Comparison of ENCODE assay signal across 14 cellular contexts in genomic region chr1:243409284-243409683, GRCh38.
DNase-seq lines count a peak whose midpoint lies in the region; ATAC-seq, FAIRE-seq and TF ChIP-seq lines count a peak whose summit lies in the region.
"Had no signal": no experiment of that assay in that cellular context is flagged by ENCODE, and none has a peak within 500 bp of the region (broad histone marks: within the 10 kb centered on the region; RNA-seq: fewer than 3 reads in every experiment).

No MANE protein-coding gene starts in this region.

- no peaks in the 10 kb centered on the region for H3K27me3 Mint-ChIP-seq in CD4-positive, alpha-beta memory T cell
- H3K27me3 Mint-ChIP-seq: activated naive CD8-positive, alpha-beta T cell treated with anti-CD3 and anti-CD28 coated beads, Interleukin-2, amount 10 ng/mL, durations not matched to agents 7 days and 5 days had no signal

- DNase-seq in GM10248 (ENCODE audit: extremely low spot score) (no peak), NCI-H524 treated with DMSO at 0.1 percent for 48 hours (lab: John Stamatoyannopoulos, UW) (peak; percentile 20), endothelial cell of umbilical vein (ENCODE audit: low read depth, low spot score) (peak; percentile 56), NCI-H128 (lab: John Stamatoyannopoulos, UW; ENCODE audit: unreplicated experiment) (no peak), ovary (no peak)
- no peak for DNase-seq in CD4-positive, alpha-beta memory T cell
- DNase-seq: activated naive CD8-positive, alpha-beta T cell treated with anti-CD3 and anti-CD28 coated beads, Interleukin-2, amount 10 ng/mL, durations not matched to agents 7 days and 5 days; GOT3; mammary epithelial cell; NCI-H1436 treated with DMSO at 0.1 percent for 48 hours; SIG-M5 had no signal

- TF ChIP-seq POLR2A in endothelial cell of umbilical vein (IDR thresholded peaks at IDR 0.05; ENCODE audit: low read depth, low read length) (no peak), ovary (IDR thresholded peaks at IDR 0.05) (no peak)

- intact Hi-C loops in endothelial cell of umbilical vein (cut with micrococcal nuclease) (loop anchor here (1.0 kb wide), 2 partner anchors 64 to 864 kb away; no protein-coding TSS in a partner anchor), ovary (cut with DNase I) (no loop called here)
- intact Hi-C loops in CD4-positive, alpha-beta memory T cell (cut with micrococcal nuclease): no loop called here

- no peaks in the 10 kb centered on the region for H3K9me3 Mint-ChIP-seq in CD4-positive, alpha-beta memory T cell
- H3K9me3 Mint-ChIP-seq: activated naive CD8-positive, alpha-beta T cell treated with anti-CD3 and anti-CD28 coated beads, Interleukin-2, amount 10 ng/mL, durations not matched to agents 7 days and 5 days had no signal

- WGBS in ovary, 3 donors: 96 to 97% (median 96%) methylated on average over 2 of the region's 2 CpGs

- FAIRE-seq in endothelial cell of umbilical vein (lab: Jason Lieb, UNC): no peak

- no peak overlapping the region for H3K4me2 ChIP-seq in endothelial cell of umbilical vein (ENCODE audit: insufficient read depth, low read length)

- H4K20me1 ChIP-seq in endothelial cell of umbilical vein (replicated peaks; ENCODE audit: control insufficient read depth, extremely low read depth, insufficient read depth, low read length): no peaks in the 10 kb centered on the region
- H4K20me1 ChIP-seq: BLaER1 treated with 17β-estradiol and CSF1 and Interleukin-3, amounts not matched to agents 10 nM and 100 nM had no signal

- no peak overlapping the region for H3K4me3 Mint-ChIP-seq in CD4-positive, alpha-beta memory T cell
- H3K4me3 Mint-ChIP-seq: activated naive CD8-positive, alpha-beta T cell treated with anti-CD3 and anti-CD28 coated beads, Interleukin-2, amount 10 ng/mL, durations not matched to agents 7 days and 5 days had no signal

- H3K36me3 ChIP-seq in endothelial cell of umbilical vein (ENCODE audit: control insufficient read depth in 2 of 2, extremely low read depth in 1 of 2, insufficient read depth in 2 of 2, low read length in 2 of 2): no peaks in the 10 kb centered on the region
- no peaks in the 10 kb centered on the region for H3K36me3 ChIP-seq in CD4-positive, alpha-beta memory T cell (ENCODE audit: insufficient read depth, low read length)
- H3K36me3 ChIP-seq in ovary: no peaks in the 10 kb centered on the region

- H3K27ac ChIP-seq in 22Rv1: no peak overlapping the region
- no peak overlapping the region for H3K27ac ChIP-seq in endothelial cell of umbilical vein (ENCODE audit: insufficient read depth, low read depth, low read length)
- H3K27ac ChIP-seq in CD4-positive, alpha-beta memory T cell (ENCODE audit: low read depth, low read length): no peak overlapping the region
- H3K27ac ChIP-seq in ovary: no peak overlapping the region
- H3K27ac ChIP-seq: BLaER1 treated with 17β-estradiol and CSF1 and Interleukin-3, amounts not matched to agents 10 nM and 100 nM had no signal

- no peak overlapping the region for H3K4me3 ChIP-seq in endothelial cell of umbilical vein (replicated peaks in 1 of 3; ENCODE audit: insufficient read depth in 1 of 3, low read depth in 1 of 3, low read length in 3 of 3)
- H3K4me3 ChIP-seq in CD4-positive, alpha-beta memory T cell (ENCODE audit: low read length in 2 of 2): no peak overlapping the region
- H3K4me3 ChIP-seq in ovary: no peak overlapping the region
- H3K4me3 ChIP-seq: BLaER1 treated with 17β-estradiol and CSF1 and Interleukin-3, amounts not matched to agents 10 nM and 100 nM had no signal

- CTCF ChIA-PET in GM10248 (lab: Yijun Ruan, JAX) (interaction anchor here (1.0 to 2.8 kb wide), 4 partner anchors 9 to 67 kb away, joined by 3 to 12 read pairs (median 8); no protein-coding TSS in a partner anchor), endothelial cell of umbilical vein (lab: Charles Lee) (interaction anchor here (0.7 to 5.8 kb wide), 12 partner anchors 8 to 954 kb away, joined by 3 to 92 read pairs (median 4); no protein-coding TSS in a partner anchor)
- CTCF ChIA-PET in CD4-positive, alpha-beta memory T cell (lab: Charles Lee; ENCODE audit: partially characterized antibody): no interaction called here

- peaks cover 5 to 15% (median 7%) of the 10 kb centered on the region in 4 donors for H3K4me1 Mint-ChIP-seq in CD4-positive, alpha-beta memory T cell

- H3K36me3 Mint-ChIP-seq in CD4-positive, alpha-beta memory T cell: peaks cover 1 to 12% of the 10 kb centered on the region in 2 donors

- no peak overlapping the region for H2AFZ ChIP-seq in endothelial cell of umbilical vein (ENCODE audit: low read depth, low read length)

- no peak for TF ChIP-seq EP300 in ovary (IDR thresholded peaks at IDR 0.05)

- TF ChIP-seq CTCF in 22Rv1 (IDR thresholded peaks at IDR 0.05) (peak; percentile 64), GM10248 (IDR thresholded peaks at IDR 0.05; ENCODE audit: control extremely low read depth, extremely low read depth, low read depth, missing control alignments) (peak; percentile 35), endothelial cell of umbilical vein (IDR thresholded peaks at IDR 0.05; ENCODE audit: extremely low read depth in 1 of 2, insufficient read depth in 1 of 2, low read depth in 1 of 2, low read length in 2 of 2) (peak; percentile 23 to 39), ovary (IDR thresholded peaks at IDR 0.05) (no peak)

- no peak overlapping the region for H3K27ac Mint-ChIP-seq in CD4-positive, alpha-beta memory T cell
- H3K27ac Mint-ChIP-seq: activated naive CD8-positive, alpha-beta T cell treated with anti-CD3 and anti-CD28 coated beads, Interleukin-2, amount 10 ng/mL, durations not matched to agents 7 days and 5 days had no signal

- H3K9me3 ChIP-seq in endothelial cell of umbilical vein (replicated peaks; ENCODE audit: control insufficient read depth, insufficient read depth, low read length) (no peaks in the 10 kb centered on the region), ovary (no peaks in the 10 kb centered on the region)
- no peaks in the 10 kb centered on the region for H3K9me3 ChIP-seq in CD4-positive, alpha-beta memory T cell (ENCODE audit: control insufficient read depth in 1 of 2, low read length in 2 of 2)
- H3K9me3 ChIP-seq: BLaER1 treated with 17β-estradiol and CSF1 and Interleukin-3, amounts not matched to agents 10 nM and 100 nM had no signal

- no peak overlapping the region for H3K9ac ChIP-seq in endothelial cell of umbilical vein (replicated peaks; ENCODE audit: extremely low read depth, insufficient read depth, low read length)
- H3K9ac ChIP-seq: BLaER1 treated with 17β-estradiol and CSF1 and Interleukin-3, amounts not matched to agents 10 nM and 100 nM had no signal

- no TSS peak for BruUV-seq in endothelial cell of umbilical vein (replicated peaks; lab: Mats Ljungman, UMichigan)

- no peaks in the 10 kb centered on the region for H3K27me3 ChIP-seq in endothelial cell of umbilical vein (ENCODE audit: control insufficient read depth in 2 of 2, insufficient read depth in 2 of 2, low read length in 2 of 2)
- no peaks in the 10 kb centered on the region for H3K27me3 ChIP-seq in CD4-positive, alpha-beta memory T cell (ENCODE audit: insufficient read depth, low read length)
- no peaks in the 10 kb centered on the region for H3K27me3 ChIP-seq in ovary
- H3K27me3 ChIP-seq: BLaER1 treated with 17β-estradiol and CSF1 and Interleukin-3, amounts not matched to agents 10 nM and 100 nM had no signal

- no peaks in the 10 kb centered on the region for H3K9me1 ChIP-seq in endothelial cell of umbilical vein (replicated peaks; ENCODE audit: control insufficient read depth, extremely low read depth, insufficient read depth, low read length)

- POLR2A ChIA-PET in GM10248 (lab: Yijun Ruan, JAX) (no interaction called here), endothelial cell of umbilical vein (lab: Charles Lee) (no interaction called here)
- POLR2A ChIA-PET in CD4-positive, alpha-beta memory T cell (lab: Charles Lee; ENCODE audit: partially characterized antibody): interaction anchor here (1.3 kb wide), 1 partner anchor 12 kb away, joined by 3 read pairs; no protein-coding TSS in a partner anchor

- H3K79me2 ChIP-seq in endothelial cell of umbilical vein (ENCODE audit: control insufficient read depth, insufficient read depth, low read length): no peaks in the 10 kb centered on the region

- no peak for ATAC-seq in GM19452 (IDR thresholded peaks at IDR 0.05; ENCODE audit: unreplicated experiment)

- H3K4me1 ChIP-seq in endothelial cell of umbilical vein (ENCODE audit: control insufficient read depth, extremely low read depth, insufficient read depth, low read length) (peaks cover 19% of the 10 kb centered on the region), ovary (ENCODE audit: insufficient read depth) (no peaks in the 10 kb centered on the region)
- H3K4me1 ChIP-seq in CD4-positive, alpha-beta memory T cell (ENCODE audit: insufficient read depth, low read length): peaks cover 9% of the 10 kb centered on the region

- dilution Hi-C loops in endothelial cell of umbilical vein (cut with MboI; ENCODE audit: extremely low pct_ligation_motif_present, low sequenced_read_pairs): no loop called here

TF ChIP-seq in endothelial cell of umbilical vein, 7 proteins besides CTCF, POLR2A, EP300 and RAD21:
- TF ChIP-seq MYC (IDR thresholded peaks at IDR 0.05; ENCODE audit: low read depth, low read length): no peak
- no peak for TF ChIP-seq FOS (IDR thresholded peaks at IDR 0.05; ENCODE audit: borderline replicate concordance, insufficient read depth, low read length)
- TF ChIP-seq EZH2 (IDR thresholded peaks at IDR 0.05; ENCODE audit: borderline replicate concordance, low read depth, low read length, severe bottlenecking): no peak
- no peak for TF ChIP-seq POLR2AphosphoS5 (IDR thresholded peaks at IDR 0.05; ENCODE audit: insufficient read depth, low read depth, low read length)
- no peak for TF ChIP-seq JUN (IDR thresholded peaks at IDR 0.05; ENCODE audit: borderline replicate concordance, insufficient read depth, insufficient read length, low read depth)
- no peak for TF ChIP-seq GATA2 (IDR thresholded peaks at IDR 0.05; ENCODE audit: insufficient read depth, insufficient read length, low read depth, low read length)
- TF ChIP-seq MAX (IDR thresholded peaks at IDR 0.05; ENCODE audit: insufficient read depth, insufficient read length): no peak

Comparison
In these comparisons a context has a peak if more than half of its experiments do, and no peak if none do; other contexts are left out.
1. CTCF ChIP-seq: peak in 22Rv1 (single experiment), GM10248 (single experiment) and endothelial cell of umbilical vein (2 of 2); none in ovary (0 of 3).
2. DNase-seq: peak in NCI-H524 treated with DMSO at 0.1 percent for 48 hours (single experiment) and endothelial cell of umbilical vein (single experiment); none in GM10248 (single experiment), CD4-positive, alpha-beta memory T cell (0 of 5), NCI-H128 (single experiment) and ovary (0 of 5).